ENCODE assay signal across 12 cellular contexts in genomic region chr4:7967501-7968261, GRCh38. TPM values are rescaled to one million over a fixed set of nuclear protein-coding genes. Genes with fewer than 3 reads are reported as not detected.
A peak's percentile ranks its signal among the peaks of the same experiment; 100 is the strongest.
DNase-seq lines count a peak whose midpoint lies in the region; ATAC-seq and TF ChIP-seq lines count a peak whose summit lies in the region.
"Had no signal": no experiment of that assay in that cellular context is flagged by ENCODE, and none has a peak within 500 bp of the region (broad histone marks: within the 10 kb centered on the region; RNA-seq: fewer than 3 reads in every experiment).

No MANE protein-coding gene starts in this region.

- peak overlapping the region; percentile 46 to 68 for H3K18ac ChIP-seq in mesenchymal stem cell (ENCODE audit: low read depth in 1 of 2, low read length in 2 of 2)

- H3K27me3 ChIP-seq in heart right ventricle (no peaks in the 10 kb centered on the region), mesenchymal stem cell (ENCODE audit: control insufficient read depth in 1 of 2, insufficient read depth in 1 of 2, low read length in 2 of 2) (no peaks in the 10 kb centered on the region)

- H3K4me3 ChIP-seq in heart right ventricle (no peak overlapping the region), mesenchymal stem cell (ENCODE audit: insufficient read depth in 1 of 2, low read depth in 1 of 2, low read length in 2 of 2) (no peak overlapping the region)
- H3K4me3 ChIP-seq: GM23338 had no signal

- H3K9me3 ChIP-seq in heart right ventricle: no peaks in the 10 kb centered on the region
- no peaks in the 10 kb centered on the region for H3K9me3 ChIP-seq in mesenchymal stem cell (ENCODE audit: control insufficient read depth, low read length)

- no peak for TF ChIP-seq CTCF in heart right ventricle (IDR thresholded peaks at IDR 0.05)

- no peaks in the 10 kb centered on the region for H3K27me3 Mint-ChIP-seq in central memory CD8-positive, alpha-beta T cell

- peak overlapping the region; percentile 79 to 80 for H2BK12ac ChIP-seq in mesenchymal stem cell (ENCODE audit: low read length in 2 of 2)

- no peak overlapping the region for H2AFZ ChIP-seq in mesenchymal stem cell (ENCODE audit: low read depth, low read length)

- H4K91ac ChIP-seq in mesenchymal stem cell (ENCODE audit: low read length): peak overlapping the region; percentile 90

- peak overlapping the region; percentile 30 for H3K9ac ChIP-seq in mesenchymal stem cell (ENCODE audit: low read length)

- peak overlapping the region; percentile 86 for H4K8ac ChIP-seq in mesenchymal stem cell (ENCODE audit: low read length)

- peaks cover 23 to 66% (median 46%) of the 10 kb centered on the region in 9 donors for H3K4me1 ChIP-seq in heart right ventricle
- H3K4me1 ChIP-seq in mesenchymal stem cell (ENCODE audit: control insufficient read depth, insufficient read depth, low read depth, low read length): peaks cover 52% of the 10 kb centered on the region

- H3K27ac ChIP-seq in heart right ventricle (peak overlapping the region in 6 of 10 donors; percentile 5 to 74 (median 32)), mesenchymal stem cell (ENCODE audit: low read length, poor library complexity, severe bottlenecking) (no peak overlapping the region)
- H3K27ac ChIP-seq: C4-2B had no signal

- H3K14ac ChIP-seq in mesenchymal stem cell (ENCODE audit: low read length in 2 of 2): peak overlapping the region in 1 of 2 experiments; percentile 27

- 73% methylated on average over 21 of the region's 21 CpGs for WGBS in heart right ventricle, 2 donors
- 79% methylated on average over 21 of the region's 21 CpGs for WGBS in mesenchymal stem cell

- H2BK15ac ChIP-seq in mesenchymal stem cell (ENCODE audit: low read depth, poor library complexity, severe bottlenecking): no peak overlapping the region

- peak overlapping the region; percentile 46 for H3K4me3 Mint-ChIP-seq in central memory CD8-positive, alpha-beta T cell
- H3K4me3 Mint-ChIP-seq: GM23338 had no signal

- ATAC-seq in heart right ventricle (peak in 3 of 8 donors; percentile 9 to 38 (median 16)), GM21737 (IDR thresholded peaks at IDR 0.05; ENCODE audit: unreplicated experiment) (no peak), HG03442 (IDR thresholded peaks at IDR 0.05; ENCODE audit: unreplicated experiment) (no peak)
- ATAC-seq in central memory CD8-positive, alpha-beta T cell (replicated peaks; ENCODE audit: extremely low read depth, poor library complexity, severe bottlenecking): no peak
- ATAC-seq: GM23338 had no signal

- peaks cover 5% of the 10 kb centered on the region for H3K79me1 ChIP-seq in mesenchymal stem cell (replicated peaks; ENCODE audit: low read length, poor library complexity, severe bottlenecking)

- peak overlapping the region; percentile 13 for H2AK5ac ChIP-seq in mesenchymal stem cell (ENCODE audit: low read length, severe bottlenecking)

- H3K23ac ChIP-seq in mesenchymal stem cell (ENCODE audit: low read length in 2 of 2): peak overlapping the region in 1 of 2 experiments; percentile 16

- no peaks in the 10 kb centered on the region for H3K36me3 ChIP-seq in heart right ventricle
- no peaks in the 10 kb centered on the region for H3K36me3 ChIP-seq in mesenchymal stem cell (ENCODE audit: control insufficient read depth in 1 of 2, insufficient read depth in 2 of 2, low read depth in 1 of 2, low read length in 2 of 2)

- no peak overlapping the region for H2BK120ac ChIP-seq in mesenchymal stem cell (ENCODE audit: low read depth, low read length)

- peaks cover 23% of the 10 kb centered on the region for H3K36me3 Mint-ChIP-seq in central memory CD8-positive, alpha-beta T cell (ENCODE audit: insufficient read depth)

- H3K4ac ChIP-seq in mesenchymal stem cell (ENCODE audit: low read depth in 1 of 2, low read length in 2 of 2): peak overlapping the region; percentile 10 to 66

- H3K4me1 Mint-ChIP-seq in central memory CD8-positive, alpha-beta T cell: peaks cover 74% of the 10 kb centered on the region

- DNase-seq in heart right ventricle (no peak), cardiac septum (ENCODE audit: low spot score) (no peak), mesenchymal stem cell (peak; percentile 67), germinal center (ENCODE audit: low spot score) (no peak), NCI-H82 (lab: John Stamatoyannopoulos, UW) (no peak)
- no peak for DNase-seq in central memory CD8-positive, alpha-beta T cell (ENCODE audit: low spot score in 2 of 2)
- DNase-seq: effector CD4-positive, alpha-beta T cell; NCI-H1694 treated with DMSO at 0.1 percent for 48 hours had no signal

- H3K9me3 Mint-ChIP-seq in central memory CD8-positive, alpha-beta T cell: no peaks in the 10 kb centered on the region
- H3K9me3 Mint-ChIP-seq: GM23338 had no signal

- no peak overlapping the region for H2BK5ac ChIP-seq in mesenchymal stem cell (ENCODE audit: low read depth, low read length, poor library complexity, severe bottlenecking)

- peak overlapping the region; percentile 55 for H3K27ac Mint-ChIP-seq in central memory CD8-positive, alpha-beta T cell (ENCODE audit: low read depth)
- H3K27ac Mint-ChIP-seq: GM23338 had no signal

- H3K4me2 ChIP-seq in mesenchymal stem cell (ENCODE audit: low read length, poor library complexity, severe bottlenecking): no peak overlapping the region
- H3K4me2 ChIP-seq: GM23338 had no signal

- intact Hi-C loops in heart right ventricle (cut with DNase I): loop anchor here in 1 of 10 donors (5.0 kb wide), 1 partner anchor 35 kb away; no protein-coding TSS in a partner anchor
- intact Hi-C loops in cardiac septum (cut with DNase I): no loop called here

RNA-seq across cellular contexts. Expression of gene AFAP1, which starts 28.0 kb away (rescaled TPM):
- 1 to 10 TPM; 4.7 to 8.9 (median 6.2) TPM for total RNA-seq in heart right ventricle
- 1 to 10 TPM; 2.9 to 4.3 TPM for polyA plus RNA-seq in heart right ventricle
- total RNA-seq in cardiac septum: 8.7 TPM
- 19.0 TPM for polyA plus RNA-seq in mesenchymal stem cell (2013, experiment 1 of 2)
- 19.1 TPM for polyA plus RNA-seq in mesenchymal stem cell (2013, experiment 2 of 2)
